In the genomic region with DNA sequence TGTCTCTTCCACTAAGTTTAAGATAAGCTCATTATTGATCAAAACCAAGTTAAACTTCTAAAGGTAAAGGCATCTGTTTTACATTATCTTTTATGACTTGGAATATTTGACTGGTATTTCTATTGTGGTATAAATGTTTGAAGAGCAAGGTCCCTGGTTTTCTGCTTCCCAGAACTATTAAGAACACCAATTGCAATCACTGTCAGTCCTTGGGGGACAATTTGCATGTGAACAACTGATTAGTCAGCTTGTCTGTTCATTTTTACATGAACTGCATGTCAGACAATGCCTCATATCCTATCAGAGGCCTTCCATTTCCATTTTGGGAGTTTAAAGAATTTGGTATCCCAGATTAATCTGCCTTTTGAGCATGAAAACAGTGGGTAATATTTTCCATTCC, we compare ENCODE assay signal across 16 cellular contexts.
"Had no signal": no experiment of that assay in that cellular context is flagged by ENCODE, and none has a peak within 500 bp of the region (broad histone marks: within the 10 kb centered on the region; RNA-seq: fewer than 3 reads in every experiment).

No MANE protein-coding gene starts in this region.

- H3K4me3 Mint-ChIP-seq: activated CD4-positive, alpha-beta T cell treated with anti-CD3 and anti-CD28 coated beads, Interleukin-2, amount 10 ng/mL, durations not matched to agents 7 days and 5 days; activated naive CD4-positive, alpha-beta T cell treated with anti-CD3 and anti-CD28 coated beads, Interleukin-2, amount 50 U/mL, for 24 hours; brain; dendritic cell treated with granulocyte-macrophage colony-stimulating factor and Interleukin-4, amounts not matched to agents 40 ng/mL and 50 ng/mL, for 4 days; effector memory CD8-positive, alpha-beta T cell; naive thymus-derived CD8-positive, alpha-beta T cell; T-helper 1 cell treated with Interleukin-12 subunit alpha and Interleukin-12 subunit beta and Interleukin-4 antibody, amounts not matched to agents 30 μg/mL and 1 μg/mL, for 36 hours had no signal

- H3K36me3 Mint-ChIP-seq: activated naive CD4-positive, alpha-beta T cell treated with anti-CD3 and anti-CD28 coated beads, Interleukin-2, amount 50 U/mL, for 24 hours; brain; naive thymus-derived CD8-positive, alpha-beta T cell had no signal

- DNase-seq: activated CD4-positive, alpha-beta T cell treated with anti-CD3 and anti-CD28 coated beads, Interleukin-2, amount 10 ng/mL, durations not matched to agents 7 days and 5 days; activated CD4-positive, CD25-positive, alpha-beta regulatory T cell; effector memory CD8-positive, alpha-beta T cell; foreskin keratinocyte; left colon; mucosa of descending colon; naive thymus-derived CD8-positive, alpha-beta T cell; right cardiac atrium; stimulated activated CD4-positive, alpha-beta T cell treated with anti-CD3 and anti-CD28 coated beads, Interleukin-2, amount 100 ng/mL, for 48 hours; stimulated activated CD8-positive, alpha-beta memory T cell treated with anti-CD3 and anti-CD28 coated beads, Interleukin-4, amount 100 ng/mL, for 48 hours; stimulated activated naive CD8-positive, alpha-beta T cell treated with anti-CD3 and anti-CD28 coated beads, Interleukin-15, Interleukin-2, amounts not matched to agents 100 U/mL and 50 U/mL, for 24 hours; testis had no signal

- H3K9me3 ChIP-seq: mucosa of descending colon, testis had no signal

- H3K9me3 Mint-ChIP-seq: activated CD4-positive, alpha-beta T cell treated with anti-CD3 and anti-CD28 coated beads, Interleukin-2, amount 10 ng/mL, durations not matched to agents 7 days and 5 days; activated naive CD4-positive, alpha-beta T cell treated with anti-CD3 and anti-CD28 coated beads, Interleukin-2, amount 50 U/mL, for 24 hours; brain; dendritic cell treated with granulocyte-macrophage colony-stimulating factor and Interleukin-4, amounts not matched to agents 40 ng/mL and 50 ng/mL, for 4 days; T-helper 1 cell treated with Interleukin-12 subunit alpha and Interleukin-12 subunit beta and Interleukin-4 antibody, amounts not matched to agents 30 μg/mL and 1 μg/mL, for 36 hours had no signal

- H3K4me1 Mint-ChIP-seq: activated CD4-positive, alpha-beta T cell treated with anti-CD3 and anti-CD28 coated beads, Interleukin-2, amount 10 ng/mL, durations not matched to agents 7 days and 5 days; activated naive CD4-positive, alpha-beta T cell treated with anti-CD3 and anti-CD28 coated beads, Interleukin-2, amount 50 U/mL, for 24 hours; naive thymus-derived CD8-positive, alpha-beta T cell had no signal

- H3K4me1 ChIP-seq: foreskin keratinocyte, testis had no signal

- H3K27me3 ChIP-seq: testis had no signal

- ATAC-seq: effector memory CD8-positive, alpha-beta T cell; foreskin keratinocyte; left colon; mucosa of descending colon; naive thymus-derived CD8-positive, alpha-beta T cell; right cardiac atrium; stimulated activated naive CD8-positive, alpha-beta T cell treated with anti-CD3 and anti-CD28 coated beads, Interleukin-15, Interleukin-2, amounts not matched to agents 100 U/mL and 50 U/mL, for 24 hours had no signal

- H3K4me3 ChIP-seq: mucosa of descending colon, testis had no signal

- H3K27ac Mint-ChIP-seq: activated CD4-positive, alpha-beta T cell treated with anti-CD3 and anti-CD28 coated beads, Interleukin-2, amount 10 ng/mL, durations not matched to agents 7 days and 5 days; activated naive CD4-positive, alpha-beta T cell treated with anti-CD3 and anti-CD28 coated beads, Interleukin-2, amount 50 U/mL, for 24 hours; dendritic cell treated with granulocyte-macrophage colony-stimulating factor and Interleukin-4, amounts not matched to agents 40 ng/mL and 50 ng/mL, for 4 days; effector memory CD8-positive, alpha-beta T cell; naive thymus-derived CD8-positive, alpha-beta T cell; T-helper 1 cell treated with Interleukin-12 subunit alpha and Interleukin-12 subunit beta and Interleukin-4 antibody, amounts not matched to agents 30 μg/mL and 1 μg/mL, for 36 hours had no signal

- H3K27ac ChIP-seq: foreskin keratinocyte, testis had no signal

- H3K27me3 Mint-ChIP-seq: activated naive CD4-positive, alpha-beta T cell treated with anti-CD3 and anti-CD28 coated beads, Interleukin-2, amount 50 U/mL, for 24 hours; brain; effector memory CD8-positive, alpha-beta T cell had no signal
